ENCODE assay signal across 13 cellular contexts in the genomic region with DNA sequence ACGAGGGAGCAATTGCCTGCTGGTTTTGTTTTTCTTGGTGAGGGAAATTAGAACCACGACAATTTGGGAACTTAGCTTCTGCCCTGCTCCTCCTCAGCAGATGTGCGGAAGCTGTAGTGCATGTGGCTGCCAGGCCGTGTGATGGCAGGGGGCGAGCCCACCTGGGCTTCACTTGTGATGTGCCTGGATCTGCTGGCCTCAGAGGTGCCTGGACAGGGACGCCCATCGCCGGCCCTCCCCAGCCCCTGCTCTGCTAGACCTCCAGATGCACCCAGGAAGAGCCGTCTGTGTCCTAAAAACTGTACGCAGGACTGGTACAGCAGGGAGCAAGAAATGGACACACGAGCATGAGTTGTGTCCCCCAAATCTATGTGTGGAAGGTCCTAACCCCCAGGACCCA.
"Had no signal": no experiment of that assay in that cellular context is flagged by ENCODE, and none has a peak within 500 bp of the region (broad histone marks: within the 10 kb centered on the region; RNA-seq: fewer than 3 reads in every experiment).

No MANE protein-coding gene starts in this region.

- DNase-seq: activated CD4-positive, alpha-beta memory T cell treated with anti-CD3 and anti-CD28 coated beads, Interleukin-2, amount 10 ng/mL, durations not matched to agents 7 days and 5 days; activated CD4-positive, alpha-beta T cell treated with anti-CD3 and anti-CD28 coated beads for 36 hours; activated naive CD4-positive, alpha-beta T cell treated with Interleukin-2 at 50 U/mL for 16 hours; glutamatergic neuron; left colon; naive thymus-derived CD4-positive, alpha-beta T cell; sigmoid colon; stimulated activated naive CD4-positive, alpha-beta T cell; substantia nigra; T1000; trophoblast cell had no signal

- H3K36me3 ChIP-seq: esophagus muscularis mucosa, sigmoid colon had no signal

- H3K4me3 ChIP-seq: esophagus muscularis mucosa, sigmoid colon had no signal

- H3K27ac ChIP-seq: esophagus muscularis mucosa, sigmoid colon, VCaP had no signal

- H3K9me3 ChIP-seq: esophagus muscularis mucosa, sigmoid colon had no signal

- H3K4me1 ChIP-seq: esophagus muscularis mucosa, sigmoid colon had no signal

- ATAC-seq: activated CD4-positive, alpha-beta T cell treated with anti-CD3 and anti-CD28 coated beads for 36 hours; left colon; naive thymus-derived CD4-positive, alpha-beta T cell had no signal
